ENCODE assay signal across 17 cellular contexts in genomic region chr5:1255081-1255561, GRCh38. TPM values are rescaled to one million over a fixed set of nuclear protein-coding genes. Genes with fewer than 3 reads are reported as not detected.
DNase-seq lines count a peak whose midpoint lies in the region; ATAC-seq, FAIRE-seq and TF ChIP-seq lines count a peak whose summit lies in the region.
"Had no signal": no experiment of that assay in that cellular context is flagged by ENCODE, and none has a peak within 500 bp of the region (broad histone marks: within the 10 kb centered on the region; RNA-seq: fewer than 3 reads in every experiment).

No MANE protein-coding gene starts in this region.

- TF ChIP-seq RAD21 in K562 (CRISPR knock-in tag; conservative IDR thresholded peaks at IDR 0.05 in 1 of 2, IDR thresholded peaks at IDR 0.05 in 1 of 2): no peak

- POLR2A ChIA-PET in activated CD8-positive, alpha-beta T cell treated with anti-CD3 and anti-CD28 coated beads, Interleukin-2, amount 10 ng/mL, durations not matched to agents 7 days and 5 days (lab: Charles Lee): interaction anchor here (1.0 kb wide), 1 partner anchor 59 kb away, joined by 4 read pairs; no protein-coding TSS in a partner anchor
- POLR2A ChIA-PET in K562 (lab: Yijun Ruan, JAX): interaction anchor here (0.7 kb wide), 2 partner anchors 131 to 149 kb away, joined by 3 read pairs; no protein-coding TSS in a partner anchor

- no TSS peak for BruUV-seq in K562 (replicated peaks; lab: Mats Ljungman, UMichigan)

- peaks cover 0 to 29% of the 10 kb centered on the region in 2 experiments; a peak in 1 of 5 replicates for H3K4me1 ChIP-seq in K562 (replicated peaks in 1 of 2; ENCODE audit: control insufficient read depth in 2 of 2, insufficient read depth in 2 of 2, low read length in 2 of 2)
- no peaks in the 10 kb centered on the region for H3K4me1 ChIP-seq in gastrocnemius medialis
- H3K4me1 ChIP-seq: A549, colonic mucosa, foreskin keratinocyte, HAP-1, pancreas had no signal

- H2AFZ ChIP-seq in K562 (ENCODE audit: low read depth, low read length): no peak overlapping the region

- in situ Hi-C loops in K562 (cut with MboI): no loop called here
- in situ Hi-C loops in gastrocnemius medialis (cut with MboI; ENCODE audit: low sequenced_read_pairs in 4 of 4): no loop called here

- no peaks in the 10 kb centered on the region for H3K9me3 Mint-ChIP-seq in activated CD8-positive, alpha-beta T cell treated with anti-CD3 and anti-CD28 coated beads, Interleukin-2, amount 10 ng/mL, durations not matched to agents 7 days and 5 days (ENCODE audit: insufficient read depth)

- H3K36me3 ChIP-seq in K562 (ENCODE audit: control insufficient read depth, insufficient read depth, low read length): no peaks in the 10 kb centered on the region
- H3K36me3 ChIP-seq in gastrocnemius medialis: no peaks in the 10 kb centered on the region
- H3K36me3 ChIP-seq: colonic mucosa, HAP-1, pancreas had no signal

- DNase-seq in activated CD4-positive, CD25-positive, alpha-beta regulatory T cell (lab: John Stamatoyannopoulos, UW): no peak
- DNase-seq in activated CD8-positive, alpha-beta T cell treated with anti-CD3 and anti-CD28 coated beads, Interleukin-2, amount 10 ng/mL, durations not matched to agents 7 days and 5 days: peak; percentile 76
- DNase-seq in K562 (ENCODE audit: extremely low read depth in 1 of 4, low spot score in 3 of 4): no peak
- DNase-seq in stimulated activated naive CD8-positive, alpha-beta T cell treated with anti-CD3 and anti-CD28 coated beads, Interleukin-15, Interleukin-2, amounts not matched to agents 100 U/mL and 50 U/mL, for 24 hours: peak; percentile 35
- no peak for DNase-seq in hippocampal formation (lab: John Stamatoyannopoulos, UW)
- DNase-seq in gastrocnemius medialis: no peak
- DNase-seq in cortex of kidney (lab: John Stamatoyannopoulos, UW): no peak
- DNase-seq: colonic mucosa, foreskin keratinocyte, NCI-H1694 treated with DMSO at 0.1 percent for 48 hours had no signal

- peak; percentile 41 to 52 for ATAC-seq in activated CD4-positive, CD25-positive, alpha-beta regulatory T cell treated with anti-CD3 and anti-CD28 coated beads, Interleukin-2, amount 50 U/mL, for 24 hours
- peak; percentile 86 for ATAC-seq in activated CD8-positive, alpha-beta T cell treated with anti-CD3 and anti-CD28 coated beads, Interleukin-2, amount 10 ng/mL, durations not matched to agents 7 days and 5 days
- ATAC-seq in K562 (no peak; the same call in 2 of the 3 replicates), gastrocnemius medialis (no peak)
- peak; percentile 19 for ATAC-seq in stimulated activated naive CD8-positive, alpha-beta T cell treated with anti-CD3 and anti-CD28 coated beads, Interleukin-15, Interleukin-2, amounts not matched to agents 100 U/mL and 50 U/mL, for 24 hours
- ATAC-seq: A549, foreskin keratinocyte, pancreas had no signal

- WGBS in K562 (ENCODE audit: insufficient coverage, low coverage, missing lambda C conversion rate): 21% methylated on average over 16 of the region's 16 CpGs

- no peaks in the 10 kb centered on the region for H3K9me3 ChIP-seq in K562 (replicated peaks; ENCODE audit: control insufficient read depth, insufficient read depth, low read depth, low read length)
- H3K9me3 ChIP-seq in gastrocnemius medialis: no peaks in the 10 kb centered on the region
- H3K9me3 ChIP-seq: A549, colonic mucosa, HAP-1, pancreas had no signal

- H3K27me3 Mint-ChIP-seq in activated CD8-positive, alpha-beta T cell treated with anti-CD3 and anti-CD28 coated beads, Interleukin-2, amount 10 ng/mL, durations not matched to agents 7 days and 5 days (ENCODE audit: low read depth): peaks cover 6% of the 10 kb centered on the region

- peak overlapping the region in 1 of 2 experiments; percentile 0; a peak in 1 of 4 replicates for H3K9ac ChIP-seq in K562 (ENCODE audit: insufficient read depth in 1 of 2, low read depth in 2 of 2, low read length in 2 of 2)

- H4K20me1 ChIP-seq in K562 (replicated peaks; ENCODE audit: control insufficient read depth, insufficient read depth, low read length): peaks cover 30% of the 10 kb centered on the region

- FAIRE-seq in K562 (lab: Jason Lieb, UNC): no peak
- FAIRE-seq: A549, G401.6, pancreas had no signal

- H3K36me3 Mint-ChIP-seq in activated CD8-positive, alpha-beta T cell treated with anti-CD3 and anti-CD28 coated beads, Interleukin-2, amount 10 ng/mL, durations not matched to agents 7 days and 5 days (ENCODE audit: low read depth): no peaks in the 10 kb centered on the region

- H3K9me1 ChIP-seq in K562 (ENCODE audit: control insufficient read depth, insufficient read depth, low read length): no peaks in the 10 kb centered on the region

- CTCF ChIA-PET in activated CD8-positive, alpha-beta T cell treated with anti-CD3 and anti-CD28 coated beads, Interleukin-2, amount 10 ng/mL, durations not matched to agents 7 days and 5 days (lab: Charles Lee): interaction anchor here (1.3 kb wide), 1 partner anchor 61 kb away, joined by 4 read pairs; no protein-coding TSS in a partner anchor
- CTCF ChIA-PET in K562 (lab: Yijun Ruan, JAX; ENCODE audit: low intra/inter-chr PET ratio): no interaction called here

- peak overlapping the region; percentile 55 for H3K27ac Mint-ChIP-seq in activated CD8-positive, alpha-beta T cell treated with anti-CD3 and anti-CD28 coated beads, Interleukin-2, amount 10 ng/mL, durations not matched to agents 7 days and 5 days

- H3K4me3 ChIP-seq in K562 (no peak overlapping the region), gastrocnemius medialis (no peak overlapping the region)
- H3K4me3 ChIP-seq: A549, colonic mucosa, HAP-1, pancreas had no signal

- H3K27ac ChIP-seq in K562 (ENCODE audit: extremely low read depth, low read depth, low read length) (no peak overlapping the region), gastrocnemius medialis (no peak overlapping the region)
- H3K27ac ChIP-seq: A549, colonic mucosa, foreskin keratinocyte, HL-60, pancreas had no signal

- no peak for TF ChIP-seq EP300 in K562 (IDR thresholded peaks at IDR 0.05; ENCODE audit: low read length)

- no peak for TF ChIP-seq POLR2A in K562 (conservative IDR thresholded peaks at IDR 0.05)
- no peak for TF ChIP-seq POLR2A in gastrocnemius medialis (IDR thresholded peaks at IDR 0.05)

- TF ChIP-seq CTCF in K562 (IDR thresholded peaks at IDR 0.05 in 2 of 3, conservative IDR thresholded peaks at IDR 0.05 in 1 of 3; ENCODE audit: insufficient read depth in 2 of 3, low read depth in 1 of 3, low read length in 3 of 3) (no peak), gastrocnemius medialis (IDR thresholded peaks at IDR 0.05 in 4 of 5, conservative IDR thresholded peaks at IDR 0.05 in 1 of 5) (no peak)

- H3K4me1 Mint-ChIP-seq in activated CD8-positive, alpha-beta T cell treated with anti-CD3 and anti-CD28 coated beads, Interleukin-2, amount 10 ng/mL, durations not matched to agents 7 days and 5 days (ENCODE audit: low read depth): peaks cover 20% of the 10 kb centered on the region

- H3K4me3 Mint-ChIP-seq in activated CD8-positive, alpha-beta T cell treated with anti-CD3 and anti-CD28 coated beads, Interleukin-2, amount 10 ng/mL, durations not matched to agents 7 days and 5 days: peak overlapping the region; percentile 1

- H3K79me2 ChIP-seq in K562 (ENCODE audit: control insufficient read depth, insufficient read depth, low read length): no peaks in the 10 kb centered on the region

- H3K4me2 ChIP-seq in K562 (ENCODE audit: insufficient read depth, low read length): no peak overlapping the region
- H3K4me2 ChIP-seq: A549 had no signal

- H3K27me3 ChIP-seq in K562 (ENCODE audit: control insufficient read depth in 2 of 2, insufficient read depth in 2 of 2, low read length in 2 of 2) (peaks cover 2 to 45% of the 10 kb centered on the region in 2 experiments; a peak in 4 of 5 replicates), gastrocnemius medialis (peaks cover 2 to 10% (median 8%) of the 10 kb centered on the region in 3 donors)
- H3K27me3 ChIP-seq: colonic mucosa, foreskin keratinocyte, pancreas had no signal

- intact Hi-C loops in K562 (cut with micrococcal nuclease): no loop called here
- intact Hi-C loops in gastrocnemius medialis (cut with DNase I; ENCODE audit: low total_unique reads): no loop called here

RNA-seq across cellular contexts. Expression of gene SLC6A18, which starts 29.9 kb away (rescaled TPM):
- total RNA-seq in activated CD8-positive, alpha-beta T cell treated with anti-CD3 and anti-CD28 coated beads, Interleukin-2, amount 10 ng/mL, durations not matched to agents 7 days and 5 days: not detected
- total RNA-seq in K562 (2011; cell fraction: chromatin; rRNA removed; ENCODE audit: low replicate concordance): not detected in 2 replicates
- total RNA-seq in K562 (2011; cell fraction: nucleolus; rRNA removed): not detected in 2 replicates
- total RNA-seq in K562 (2011; cell fraction: nucleoplasm; rRNA removed): not detected in 2 replicates
- total RNA-seq in K562 (2014; rRNA removed) (not detected in 2 replicates), K562 (2014; rRNA removed; fragmentation: Illumina TruSeq; extraction: Trizol) (not detected in 2 replicates), K562 (2015; rRNA removed; fragmentation: Illumina TruSeq; extraction: Trizol) (not detected in 2 replicates), K562 (2021) (not detected in 2 replicates), gastrocnemius medialis (not detected)
- polyA plus RNA-seq in K562 (2011; rRNA removed) (not detected in 2 replicates), K562 (2014; fragmentation: Illumina TruSeq; extraction: Trizol) (not detected in 2 replicates), K562 (2014; fragmentation: Nextera tagmentation; extraction: Ambion mirVana) (not detected), K562 (2014; rRNA removed) (not detected in 2 replicates)
- polyA plus RNA-seq in K562 (2011; cell fraction: cytosol; rRNA removed): not detected in 2 replicates
- not detected in 2 replicates for polyA plus RNA-seq in K562 (2011; cell fraction: nucleus; rRNA removed)
- not detected in 2 replicates for polyA plus RNA-seq in K562 (2012)
- not detected in 2 replicates for polyA minus RNA-seq in K562 (2011; rRNA and poly(A)+ RNA removed)
- not detected in 2 replicates for polyA minus RNA-seq in K562 (2011; cell fraction: cytosol; rRNA and poly(A)+ RNA removed)
- polyA minus RNA-seq in K562 (2011; cell fraction: nucleus; rRNA and poly(A)+ RNA removed): not detected in 2 replicates
- total RNA-seq: foreskin keratinocyte, lower leg skin, pancreas had no signal
- polyA plus RNA-seq: A549, foreskin keratinocyte had no signal

RNA-seq across cellular contexts. Expression of gene TERT, which starts 39.7 kb away (rescaled TPM):
- under 1 TPM; 0.29 to 0.44 TPM for total RNA-seq in activated CD8-positive, alpha-beta T cell treated with anti-CD3 and anti-CD28 coated beads, Interleukin-2, amount 10 ng/mL, durations not matched to agents 7 days and 5 days
- total RNA-seq in K562 (2011; cell fraction: chromatin; rRNA removed; ENCODE audit: low replicate concordance): 14.2 and 54.7 TPM in 2 replicates
- total RNA-seq in K562 (2011; cell fraction: nucleolus; rRNA removed): 26.1 and 26.7 TPM in 2 replicates
- total RNA-seq in K562 (2011; cell fraction: nucleoplasm; rRNA removed): 10.8 and 13.8 TPM in 2 replicates
- total RNA-seq in K562 (2014; rRNA removed) (1.7 and 2.5 TPM in 2 replicates), K562 (2014; rRNA removed; fragmentation: Illumina TruSeq; extraction: Trizol) (0.41 and 0.44 TPM in 2 replicates), K562 (2015; rRNA removed; fragmentation: Illumina TruSeq; extraction: Trizol) (0.54 and 0.83 TPM in 2 replicates), K562 (2021) (3.3 and 3.4 TPM in 2 replicates), gastrocnemius medialis (not detected)
- polyA plus RNA-seq in K562 (2011; rRNA removed) (1.4 and 2.7 TPM in 2 replicates), K562 (2014; fragmentation: Illumina TruSeq; extraction: Trizol) (0.48 and 1.00 TPM in 2 replicates), K562 (2014; fragmentation: Nextera tagmentation; extraction: Ambion mirVana) (under 1 TPM in 1 of 2 experiments, not detected in 1; 0.08 TPM), K562 (2014; rRNA removed) (2.2 and 4.5 TPM in 2 replicates)
- polyA plus RNA-seq in K562 (2011; cell fraction: cytosol; rRNA removed): 1.3 and 3.8 TPM in 2 replicates
- 15.4 and 32.7 TPM in 2 replicates for polyA plus RNA-seq in K562 (2011; cell fraction: nucleus; rRNA removed)
- polyA plus RNA-seq in K562 (2012): 1.0 and 1.5 TPM in 2 replicates
- polyA minus RNA-seq in K562 (2011; rRNA and poly(A)+ RNA removed): 0.69 and 1.6 TPM in 2 replicates
- polyA minus RNA-seq in K562 (2011; cell fraction: cytosol; rRNA and poly(A)+ RNA removed): 1.7 and 5.3 TPM in 2 replicates
- 8.1 and 11.4 TPM in 2 replicates for polyA minus RNA-seq in K562 (2011; cell fraction: nucleus; rRNA and poly(A)+ RNA removed)
- polyA plus RNA-seq: foreskin keratinocyte, pancreas had no signal

RNA-seq across cellular contexts. Expression of gene SLC6A19, which starts 53.7 kb away (rescaled TPM):
- not detected for total RNA-seq in activated CD8-positive, alpha-beta T cell treated with anti-CD3 and anti-CD28 coated beads, Interleukin-2, amount 10 ng/mL, durations not matched to agents 7 days and 5 days
- total RNA-seq in K562 (2011; cell fraction: chromatin; rRNA removed; ENCODE audit: low replicate concordance): 1.7 and 3.2 TPM in 2 replicates
- 2.1 and 2.2 TPM in 2 replicates for total RNA-seq in K562 (2011; cell fraction: nucleolus; rRNA removed)
- total RNA-seq in K562 (2011; cell fraction: nucleoplasm; rRNA removed): 1.5 and 1.6 TPM in 2 replicates
- total RNA-seq in K562 (2014; rRNA removed) (0.59 and 1.3 TPM in 2 replicates), K562 (2014; rRNA removed; fragmentation: Illumina TruSeq; extraction: Trizol) (0.26 and 0.47 TPM in 2 replicates), K562 (2015; rRNA removed; fragmentation: Illumina TruSeq; extraction: Trizol) (0.43 and 0.49 TPM in 2 replicates), K562 (2021) (1.3 and 1.6 TPM in 2 replicates), gastrocnemius medialis (under 1 TPM in 1 of 4 donors, not detected in 3; 0.05 TPM)
- polyA plus RNA-seq in K562 (2011; rRNA removed) (0.26 and 0.65 TPM in 2 replicates), K562 (2014; fragmentation: Illumina TruSeq; extraction: Trizol) (0.74 and 1.1 TPM in 2 replicates), K562 (2014; fragmentation: Nextera tagmentation; extraction: Ambion mirVana) (under 1 TPM; 0.03 to 0.04 TPM), K562 (2014; rRNA removed) (1.0 and 1.1 TPM in 2 replicates)
- polyA plus RNA-seq in K562 (2011; cell fraction: cytosol; rRNA removed): 0.27 and 1.1 TPM in 2 replicates
- 1.4 and 5.0 TPM in 2 replicates for polyA plus RNA-seq in K562 (2011; cell fraction: nucleus; rRNA removed)
- polyA plus RNA-seq in K562 (2012): 4.1 and 5.2 TPM in 2 replicates
- 0.21 and 1.3 TPM in 2 replicates for polyA minus RNA-seq in K562 (2011; rRNA and poly(A)+ RNA removed)
- 0.27 and 0.95 TPM in 2 replicates for polyA minus RNA-seq in K562 (2011; cell fraction: cytosol; rRNA and poly(A)+ RNA removed)
- polyA minus RNA-seq in K562 (2011; cell fraction: nucleus; rRNA and poly(A)+ RNA removed): 0.22 and 0.67 TPM in 2 replicates
- total RNA-seq: foreskin keratinocyte, lower leg skin had no signal
- polyA plus RNA-seq: foreskin keratinocyte had no signal

Comparison
In these comparisons a context has a peak if more than half of its experiments do, and no peak if none do; other contexts are left out.
1. ATAC-seq: peak in activated CD4-positive, CD25-positive, alpha-beta regulatory T cell treated with anti-CD3 and anti-CD28 coated beads, Interleukin-2, amount 50 U/mL, for 24 hours (2 of 2), activated CD8-positive, alpha-beta T cell treated with anti-CD3 and anti-CD28 coated beads, Interleukin-2, amount 10 ng/mL, durations not matched to agents 7 days and 5 days (single experiment) and stimulated activated naive CD8-positive, alpha-beta T cell treated with anti-CD3 and anti-CD28 coated beads, Interleukin-15, Interleukin-2, amounts not matched to agents 100 U/mL and 50 U/mL, for 24 hours (single experiment); none in K562 (single experiment) and gastrocnemius medialis (0 of 2).
2. DNase-seq: peak in activated CD8-positive, alpha-beta T cell treated with anti-CD3 and anti-CD28 coated beads, Interleukin-2, amount 10 ng/mL, durations not matched to agents 7 days and 5 days (single experiment) and stimulated activated naive CD8-positive, alpha-beta T cell treated with anti-CD3 and anti-CD28 coated beads, Interleukin-15, Interleukin-2, amounts not matched to agents 100 U/mL and 50 U/mL, for 24 hours (single experiment); none in activated CD4-positive, CD25-positive, alpha-beta regulatory T cell (0 of 4), K562 (0 of 4), hippocampal formation (0 of 2), gastrocnemius medialis (0 of 2) and cortex of kidney (single experiment).